Comparison of ENCODE assay signal across 10 cellular contexts in the genomic region with DNA sequence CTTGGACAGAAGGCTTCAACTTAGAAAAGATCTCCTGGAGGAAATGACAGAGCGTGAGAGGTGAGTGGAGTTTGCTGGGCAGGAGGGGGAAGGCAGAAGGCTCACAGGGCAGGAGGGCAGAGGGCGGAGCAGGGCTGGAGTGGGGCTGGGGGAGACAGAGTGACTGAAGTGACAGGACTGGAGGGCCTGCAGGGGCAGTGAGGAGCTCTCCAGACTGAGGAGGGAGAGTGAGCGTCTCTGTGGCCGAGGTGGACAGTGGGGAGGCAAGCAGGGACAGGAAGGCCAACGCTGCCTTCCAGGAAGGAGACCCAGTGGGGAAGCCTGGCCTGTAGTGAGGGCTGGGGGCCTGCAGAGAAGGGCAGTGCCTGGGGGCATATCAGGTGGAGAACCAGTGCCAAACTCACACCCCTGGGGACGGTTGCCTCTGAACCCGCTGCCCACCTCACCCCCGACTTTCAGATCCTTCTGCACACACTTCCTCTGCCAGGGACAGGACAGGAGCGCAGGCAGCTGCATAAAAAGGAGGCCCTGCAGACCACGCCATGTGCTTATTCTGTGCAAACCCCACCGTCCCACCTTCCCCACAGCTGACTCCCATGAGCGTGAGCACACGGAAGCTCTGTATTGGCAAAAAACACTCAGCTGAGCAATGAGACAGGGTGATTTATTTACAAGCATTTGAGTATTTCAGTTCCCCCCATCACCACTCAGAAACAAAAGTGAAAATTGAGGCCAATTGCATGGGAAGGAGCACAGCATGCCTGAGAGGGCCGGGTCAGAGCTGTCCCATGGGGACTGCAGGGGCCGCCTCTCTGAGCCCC.
DNase-seq lines count a peak whose midpoint lies in the region; ATAC-seq and TF ChIP-seq lines count a peak whose summit lies in the region.
"Had no signal": no experiment of that assay in that cellular context is flagged by ENCODE, and none has a peak within 500 bp of the region (broad histone marks: within the 10 kb centered on the region; RNA-seq: fewer than 3 reads in every experiment).

No MANE protein-coding gene starts in this region.

- H3K27ac ChIP-seq in KOPT-K1 (ENCODE audit: low read depth, low read length, poor library complexity, severe bottlenecking) (peak overlapping the region; percentile 70), upper lobe of left lung (no peak overlapping the region)

- no peak for TF ChIP-seq CTCF in upper lobe of left lung (IDR thresholded peaks at IDR 0.05)

- TF ChIP-seq POLR2A in upper lobe of left lung (IDR thresholded peaks at IDR 0.05), result no peak

- H3K4me1 ChIP-seq in upper lobe of left lung, result no peaks in the 10 kb centered on the region

- peaks cover 5% of the 10 kb centered on the region for H3K9me3 Mint-ChIP-seq in stimulated activated naive CD8-positive, alpha-beta T cell treated with anti-CD3 and anti-CD28 coated beads, Interleukin-15, Interleukin-2, amounts not matched to agents 100 ng/mL and 50 ng/mL, for 24 hours

- H3K36me3 Mint-ChIP-seq in stimulated activated naive CD8-positive, alpha-beta T cell treated with anti-CD3 and anti-CD28 coated beads, Interleukin-15, Interleukin-2, amounts not matched to agents 100 ng/mL and 50 ng/mL, for 24 hours (ENCODE audit: low read depth), result peaks cover 35% of the 10 kb centered on the region

- no peaks in the 10 kb centered on the region for H3K27me3 Mint-ChIP-seq in stimulated activated naive CD8-positive, alpha-beta T cell treated with anti-CD3 and anti-CD28 coated beads, Interleukin-15, Interleukin-2, amounts not matched to agents 100 ng/mL and 50 ng/mL, for 24 hours

- DNase-seq in stimulated activated naive CD8-positive, alpha-beta T cell treated with anti-CD3 and anti-CD28 coated beads, Interleukin-15, Interleukin-2, amounts not matched to agents 100 U/mL and 50 U/mL, for 24 hours, result no peak
- DNase-seq in NCI-H524 (lab: John Stamatoyannopoulos, UW) (no peak), AG20443 (ENCODE audit: low spot score) (no peak), anterior cingulate cortex (lab: John Stamatoyannopoulos, UW) (no peak), upper lobe of left lung (no peak)
- DNase-seq: activated CD8-positive, alpha-beta memory T cell treated with anti-CD3 and anti-CD28 coated beads, Interleukin-2, amount 50 U/mL, for 4 hours; left colon had no signal

- TF ChIP-seq EP300 in upper lobe of left lung (IDR thresholded peaks at IDR 0.05), result no peak

- H3K27me3 ChIP-seq in upper lobe of left lung, result no peaks in the 10 kb centered on the region

- no peak overlapping the region for H3K4me3 ChIP-seq in upper lobe of left lung

- H3K4me3 Mint-ChIP-seq in stimulated activated naive CD8-positive, alpha-beta T cell treated with anti-CD3 and anti-CD28 coated beads, Interleukin-15, Interleukin-2, amounts not matched to agents 100 ng/mL and 50 ng/mL, for 24 hours, result no peak overlapping the region

- H3K9me3 ChIP-seq in KOPT-K1 (ENCODE audit: insufficient read depth, low read length, poor library complexity, severe bottlenecking) (no peaks in the 10 kb centered on the region), upper lobe of left lung (no peaks in the 10 kb centered on the region)

- peaks cover 44% of the 10 kb centered on the region for H3K4me1 Mint-ChIP-seq in stimulated activated naive CD8-positive, alpha-beta T cell treated with anti-CD3 and anti-CD28 coated beads, Interleukin-15, Interleukin-2, amounts not matched to agents 100 ng/mL and 50 ng/mL, for 24 hours (ENCODE audit: low read depth)

- no peak for ATAC-seq in stimulated activated naive CD8-positive, alpha-beta T cell treated with anti-CD3 and anti-CD28 coated beads, Interleukin-15, Interleukin-2, amounts not matched to agents 100 U/mL and 50 U/mL, for 24 hours
- ATAC-seq in HG02623 (IDR thresholded peaks at IDR 0.05; ENCODE audit: unreplicated experiment) (peak; percentile 97), upper lobe of left lung (ENCODE audit: low FRiP score in 2 of 2) (no peak)

- peaks cover 85% of the 10 kb centered on the region for H3K36me3 ChIP-seq in KOPT-K1 (ENCODE audit: insufficient read depth, low read length)
- H3K36me3 ChIP-seq in upper lobe of left lung, result no peaks in the 10 kb centered on the region

- 82 to 88% methylated on average over 14 to 15 of the region's 15 CpGs for WGBS in upper lobe of left lung, 2 donors

- H3K27ac Mint-ChIP-seq in stimulated activated naive CD8-positive, alpha-beta T cell treated with anti-CD3 and anti-CD28 coated beads, Interleukin-15, Interleukin-2, amounts not matched to agents 100 ng/mL and 50 ng/mL, for 24 hours, result peak overlapping the region; percentile 71
